Comparison of ENCODE assay signal across 8 cellular contexts in the genomic region with DNA sequence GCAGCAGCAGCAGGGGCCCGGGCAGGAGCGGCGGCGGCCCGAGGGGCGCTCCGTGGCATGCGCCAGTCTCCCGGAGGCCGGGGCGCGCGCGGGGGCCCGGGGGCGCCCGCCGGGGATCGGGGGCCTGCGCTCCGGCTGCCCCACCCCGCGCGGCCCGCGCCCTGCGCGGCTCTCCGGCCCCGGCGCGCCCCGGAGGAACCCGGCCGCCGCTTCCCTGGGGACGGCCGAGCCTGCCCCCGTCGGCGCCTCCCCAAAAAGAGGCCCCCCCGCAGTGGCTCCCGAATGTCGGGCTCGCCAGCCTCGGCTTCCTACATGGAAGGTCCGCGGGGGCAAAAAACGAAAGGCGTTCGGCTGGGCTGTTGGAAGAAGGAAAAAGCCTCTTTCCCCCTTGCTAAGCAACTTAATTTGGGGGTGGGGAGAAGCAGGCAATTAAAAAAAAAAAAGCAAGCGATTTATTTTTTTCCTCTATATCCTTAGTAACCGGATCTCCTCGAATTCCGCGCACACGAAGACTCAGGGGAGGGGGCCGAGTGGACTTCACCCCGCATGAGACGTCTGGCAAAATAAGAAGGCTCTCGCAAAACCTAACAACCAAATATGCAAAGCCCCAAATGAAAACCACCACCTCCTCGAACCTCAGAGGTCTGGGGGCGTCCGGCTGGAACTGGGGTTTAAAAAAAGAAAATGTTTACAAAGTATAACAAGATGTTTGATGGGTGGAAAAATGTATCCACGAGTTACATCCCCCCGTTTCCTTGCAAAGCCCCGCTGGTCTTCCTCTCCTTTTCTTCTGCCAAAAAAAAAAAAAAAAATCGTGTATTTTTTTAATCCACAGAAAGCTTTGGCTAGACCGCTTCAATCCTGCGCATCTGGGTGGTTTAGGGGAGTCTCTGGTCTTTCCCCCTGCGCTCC. TPM values are rescaled to one million over a fixed set of nuclear protein-coding genes. Genes with fewer than 3 reads are reported as not detected.
DNase-seq lines count a peak whose midpoint lies in the region; ATAC-seq and TF ChIP-seq lines count a peak whose summit lies in the region.

A gene with protein sequence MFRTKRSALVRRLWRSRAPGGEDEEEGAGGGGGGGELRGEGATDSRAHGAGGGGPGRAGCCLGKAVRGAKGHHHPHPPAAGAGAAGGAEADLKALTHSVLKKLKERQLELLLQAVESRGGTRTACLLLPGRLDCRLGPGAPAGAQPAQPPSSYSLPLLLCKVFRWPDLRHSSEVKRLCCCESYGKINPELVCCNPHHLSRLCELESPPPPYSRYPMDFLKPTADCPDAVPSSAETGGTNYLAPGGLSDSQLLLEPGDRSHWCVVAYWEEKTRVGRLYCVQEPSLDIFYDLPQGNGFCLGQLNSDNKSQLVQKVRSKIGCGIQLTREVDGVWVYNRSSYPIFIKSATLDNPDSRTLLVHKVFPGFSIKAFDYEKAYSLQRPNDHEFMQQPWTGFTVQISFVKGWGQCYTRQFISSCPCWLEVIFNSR (minus strand): TSS at position 430 of the 912 bp plus-strand sequence. CDS start 541 bp downstream, outside the sequence.

- peaks cover 37% of the 10 kb centered on the region for H3K36me3 Mint-ChIP-seq in activated T-helper 2 cell treated with anti-CD3 and anti-CD28 coated beads, Interferon-gamma antibody, Interleukin-2, Interleukin-4, amounts not matched to agents 10 μg/mL and 5 μg/mL and 100 μg/mL, durations not matched to agents 14 hours and 24 hours and 36 hours (ENCODE audit: low read depth)

- no peaks in the 10 kb centered on the region for H3K36me3 ChIP-seq in left ventricle myocardium inferior

- no peak for TF ChIP-seq CTCF in left ventricle myocardium inferior (IDR thresholded peaks at IDR 0.05; ENCODE audit: borderline replicate concordance)
- no peak for TF ChIP-seq CTCF in retinal pigment epithelial cell (conservative IDR thresholded peaks at IDR 0.05; ENCODE audit: low read depth, low read length)

- H3K27ac Mint-ChIP-seq in activated T-helper 2 cell treated with anti-CD3 and anti-CD28 coated beads, Interferon-gamma antibody, Interleukin-2, Interleukin-4, amounts not matched to agents 10 μg/mL and 5 μg/mL and 100 μg/mL, durations not matched to agents 14 hours and 24 hours and 36 hours: peak within 1 kb of the TSS; percentile 88

- H3K4me3 ChIP-seq in left ventricle myocardium inferior: peak within 1 kb of the TSS; percentile 94
- peak within 1 kb of the TSS; percentile 97 for H3K4me3 ChIP-seq in retinal pigment epithelial cell (ENCODE audit: low read length)

- no peaks in the 10 kb centered on the region for H3K9me3 Mint-ChIP-seq in activated T-helper 2 cell treated with anti-CD3 and anti-CD28 coated beads, Interferon-gamma antibody, Interleukin-2, Interleukin-4, amounts not matched to agents 10 μg/mL and 5 μg/mL and 100 μg/mL, durations not matched to agents 14 hours and 24 hours and 36 hours

- DNase-seq in CD1c-positive myeloid dendritic cell (ENCODE audit: extremely low spot score) (peak; percentile 22), HT-29 (ENCODE audit: low spot score) (peak; percentile 10), left ventricle myocardium inferior (no peak), retinal pigment epithelial cell (ENCODE audit: low read depth) (no peak), middle frontal gyrus (ENCODE audit: extremely low spot score, low spot score) (no peak)
- DNase-seq in activated T-helper 2 cell treated with anti-CD3 and anti-CD28 coated beads, Interferon-gamma antibody, Interleukin-2, Interleukin-4, amounts not matched to agents 10 μg/mL and 5 μg/mL and 100 μg/mL, durations not matched to agents 14 hours and 24 hours and 36 hours (ENCODE audit: low spot score): no peak
- no peak for DNase-seq in stimulated activated CD8-positive, alpha-beta memory T cell treated with anti-CD3 and anti-CD28 coated beads, Interleukin-4, amount 100 ng/mL, for 48 hours

- ATAC-seq in GM18873 (IDR thresholded peaks at IDR 0.05; ENCODE audit: low FRiP score, unreplicated experiment): no peak

- H3K27ac ChIP-seq in left ventricle myocardium inferior (replicated peaks): peak within 1 kb of the TSS; percentile 100

- intact Hi-C loops in activated T-helper 2 cell treated with anti-CD3 and anti-CD28 coated beads, Interferon-gamma antibody, Interleukin-2, Interleukin-4, amounts not matched to agents 10 μg/mL and 5 μg/mL and 100 μg/mL, durations not matched to agents 14 hours and 24 hours and 36 hours (cut with micrococcal nuclease): loop anchor here (1.0 to 5.0 kb wide), 4 partner anchors 16 to 862 kb away; a partner anchor contains a TSS
- intact Hi-C loops in left ventricle myocardium inferior (cut with micrococcal nuclease): no loop called here

- H3K27me3 ChIP-seq in left ventricle myocardium inferior (ENCODE audit: low read depth): no peaks in the 10 kb centered on the region

- no peaks in the 10 kb centered on the region for H3K9me3 ChIP-seq in left ventricle myocardium inferior (replicated peaks)

- H3K4me1 ChIP-seq in left ventricle myocardium inferior: peaks cover 84% of the 10 kb centered on the region

- peak within 1 kb of the TSS; percentile 95 for H3K4me3 Mint-ChIP-seq in activated T-helper 2 cell treated with anti-CD3 and anti-CD28 coated beads, Interferon-gamma antibody, Interleukin-2, Interleukin-4, amounts not matched to agents 10 μg/mL and 5 μg/mL and 100 μg/mL, durations not matched to agents 14 hours and 24 hours and 36 hours (ENCODE audit: low read depth)

- peaks cover 39% of the 10 kb centered on the region for H3K4me1 Mint-ChIP-seq in activated T-helper 2 cell treated with anti-CD3 and anti-CD28 coated beads, Interferon-gamma antibody, Interleukin-2, Interleukin-4, amounts not matched to agents 10 μg/mL and 5 μg/mL and 100 μg/mL, durations not matched to agents 14 hours and 24 hours and 36 hours (ENCODE audit: low read depth)

- H3K27me3 Mint-ChIP-seq in activated T-helper 2 cell treated with anti-CD3 and anti-CD28 coated beads, Interferon-gamma antibody, Interleukin-2, Interleukin-4, amounts not matched to agents 10 μg/mL and 5 μg/mL and 100 μg/mL, durations not matched to agents 14 hours and 24 hours and 36 hours (ENCODE audit: low read depth): peaks cover 6% of the 10 kb centered on the region

RNA-seq across cellular contexts. Expression of the gene that starts here (rescaled TPM):
- total RNA-seq in HT-29 (2014; rRNA removed; shearing (Covaris generic)): 70.8 and 72.3 TPM in 2 replicates
- 21.1 and 22.4 TPM in 2 replicates for total RNA-seq in activated T-helper 2 cell treated with anti-CD3 and anti-CD28 coated beads, Interferon-gamma antibody, Interleukin-2, Interleukin-4, amounts not matched to agents 10 μg/mL and 5 μg/mL and 100 μg/mL, durations not matched to agents 14 hours and 24 hours and 36 hours
- 19.3 TPM for total RNA-seq in left ventricle myocardium inferior

Comparison
In these comparisons a context has a peak if more than half of its experiments do, and no peak if none do; other contexts are left out.
1. DNase-seq: peak in CD1c-positive myeloid dendritic cell (single experiment) and HT-29 (single experiment); none in activated T-helper 2 cell treated with anti-CD3 and anti-CD28 coated beads, Interferon-gamma antibody, Interleukin-2, Interleukin-4, amounts not matched to agents 10 μg/mL and 5 μg/mL and 100 μg/mL, durations not matched to agents 14 hours and 24 hours and 36 hours (single experiment), left ventricle myocardium inferior (single experiment), retinal pigment epithelial cell (single experiment), middle frontal gyrus (single experiment) and stimulated activated CD8-positive, alpha-beta memory T cell treated with anti-CD3 and anti-CD28 coated beads, Interleukin-4, amount 100 ng/mL, for 48 hours (single experiment).